1 cellular context compared by ENCODE assay signal in genomic region chr10:128324058-128324457, GRCh38.
TF ChIP-seq lines count a peak whose summit lies in the region.

No MANE protein-coding gene starts in this region.

TF ChIP-seq in GM12878, 131 proteins besides CTCF, POLR2A, EP300 and RAD21:
- TF ChIP-seq TAF1 (IDR thresholded peaks at IDR 0.05; ENCODE audit: borderline replicate concordance, low read depth, low read length) = no peak
- no peak for TF ChIP-seq ZNF24 (IDR thresholded peaks at IDR 0.05)
- TF ChIP-seq ATF3 (IDR thresholded peaks at IDR 0.05; ENCODE audit: borderline replicate concordance, extremely low read depth, low read depth, low read length) = no peak
- TF ChIP-seq TCF12 (IDR thresholded peaks at IDR 0.05; ENCODE audit: low read depth, low read length) = no peak
- TF ChIP-seq BCLAF1 (IDR thresholded peaks at IDR 0.05) = no peak
- TF ChIP-seq PRDM15 (CRISPR knock-in tag; IDR thresholded peaks at IDR 0.05) = no peak
- no peak for TF ChIP-seq E4F1 (IDR thresholded peaks at IDR 0.05; ENCODE audit: borderline replicate concordance, partially characterized antibody)
- no peak for TF ChIP-seq USF2 (IDR thresholded peaks at IDR 0.05; ENCODE audit: borderline replicate concordance, low read depth, low read length)
- TF ChIP-seq REST (IDR thresholded peaks at IDR 0.05; ENCODE audit: low read depth, low read length) = no peak
- no peak for TF ChIP-seq E2F4 (IDR thresholded peaks at IDR 0.05; ENCODE audit: low read depth, low read length)
- no peak for TF ChIP-seq RUNX3 (IDR thresholded peaks at IDR 0.05; ENCODE audit: low read length)
- no peak for TF ChIP-seq SPI1 (IDR thresholded peaks at IDR 0.05; ENCODE audit: borderline replicate concordance, insufficient read depth, low read depth, low read length)
- no peak for TF ChIP-seq NR2C1 (IDR thresholded peaks at IDR 0.05)
- TF ChIP-seq TCF3 (IDR thresholded peaks at IDR 0.05; ENCODE audit: borderline replicate concordance, insufficient read depth, low read depth, low read length) = no peak
- no peak for TF ChIP-seq PML (IDR thresholded peaks at IDR 0.05; ENCODE audit: low read length)
- no peak for TF ChIP-seq BMI1 (IDR thresholded peaks at IDR 0.05; ENCODE audit: borderline replicate concordance)
- no peak for TF ChIP-seq ATF7 (IDR thresholded peaks at IDR 0.05; ENCODE audit: low read depth)
- no peak for TF ChIP-seq IKZF1 (conservative IDR thresholded peaks at IDR 0.05)
- no peak for TF ChIP-seq SIX5 (IDR thresholded peaks at IDR 0.05; ENCODE audit: low read depth, low read length, severe bottlenecking)
- no peak for TF ChIP-seq CUX1 (IDR thresholded peaks at IDR 0.05; ENCODE audit: insufficient replicate concordance, low read depth, low read length)
